ENCODE assay signal across 9 cellular contexts in the genomic region with DNA sequence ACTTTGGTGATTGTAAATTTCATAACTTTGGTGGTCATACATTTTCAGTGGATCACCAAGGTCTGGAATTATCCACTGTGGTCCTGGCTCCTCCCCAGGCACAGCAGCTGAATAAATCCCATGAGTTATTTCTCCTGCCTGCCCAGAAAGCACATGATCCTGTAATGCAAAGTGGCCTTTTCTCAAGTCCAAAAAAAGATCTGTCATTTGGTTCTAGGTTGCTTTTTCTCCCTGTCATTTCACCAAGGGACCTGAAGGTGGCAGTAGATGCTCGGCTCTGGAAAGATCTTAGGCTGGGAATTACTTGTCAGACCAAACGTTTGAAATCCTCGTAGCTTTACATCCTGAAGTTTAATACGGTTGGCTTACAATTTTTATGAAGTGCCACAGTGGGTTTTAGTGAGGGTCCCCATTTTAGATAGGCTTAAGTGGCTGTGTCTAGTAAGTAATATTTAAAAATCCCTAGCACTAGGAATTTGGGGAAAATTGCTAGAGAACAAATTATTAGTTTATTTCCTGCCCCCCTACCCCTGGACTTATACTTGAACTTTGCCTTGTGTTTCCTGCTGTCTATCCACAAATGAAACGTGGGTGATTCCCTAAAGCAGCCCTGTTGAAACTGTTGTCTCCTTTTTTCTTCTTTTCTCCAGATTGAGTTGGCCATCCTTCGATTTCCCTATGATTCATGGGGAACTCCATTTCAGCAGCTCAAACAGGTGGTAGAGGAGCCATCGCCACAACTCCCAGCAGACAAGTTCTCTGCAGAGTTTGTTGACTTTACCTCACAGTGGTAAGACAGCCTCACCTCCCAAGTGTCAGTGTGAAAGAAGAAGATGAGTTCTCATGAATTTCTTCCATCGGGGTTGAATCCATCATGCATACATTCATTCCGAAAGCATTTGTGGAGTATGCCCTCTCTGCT.
DNase-seq lines count a peak whose midpoint lies in the region; ATAC-seq and TF ChIP-seq lines count a peak whose summit lies in the region.
"Had no signal": no experiment of that assay in that cellular context is flagged by ENCODE, and none has a peak within 500 bp of the region (broad histone marks: within the 10 kb centered on the region; RNA-seq: fewer than 3 reads in every experiment).

No MANE protein-coding gene starts in this region.

- H3K9me3 Mint-ChIP-seq in naive B cell, result peaks cover 0 to 4% (median 0%) of the 10 kb centered on the region in 7 donors

- intact Hi-C loops in esophagus squamous epithelium (cut with DNase I), result no loop called here

- H3K4me3 ChIP-seq in KMS-11 (IDR thresholded peaks at IDR 0.05; ENCODE audit: insufficient read depth, low read depth, low read length) (no peak overlapping the region), esophagus squamous epithelium (no peak overlapping the region)

- WGBS in esophagus squamous epithelium, 2 donors, result 25 to 32% methylated on average over 9 of the region's 9 CpGs

- H3K27me3 Mint-ChIP-seq in naive B cell, result peaks cover 0 to 8% (median 8%) of the 10 kb centered on the region in 3 donors

- H3K4me2 ChIP-seq in KMS-11, result no peak overlapping the region

- H3K9me3 ChIP-seq in esophagus squamous epithelium, result no peaks in the 10 kb centered on the region

- DNase-seq in Daoy (ENCODE audit: low read depth) (peak; percentile 53), RPMI8226 (peak; percentile 37), esophagus squamous epithelium (lab: John Stamatoyannopoulos, UW) (no peak), naive B cell (peak; percentile 9)
- no peak for DNase-seq in activated CD8-positive, alpha-beta memory T cell treated with anti-CD3 and anti-CD28 coated beads, Interleukin-2, amount 50 U/mL, for 48 hours

- H2AFZ ChIP-seq in KMS-11 (ENCODE audit: low read depth), result no peak overlapping the region

- H3K36me3 Mint-ChIP-seq in naive B cell, result peaks cover 21 to 29% of the 10 kb centered on the region in 2 donors

- H4K20me1 ChIP-seq in KMS-11 (ENCODE audit: insufficient read depth), result no peaks in the 10 kb centered on the region

- no peaks in the 10 kb centered on the region for H3K4me1 ChIP-seq in KMS-11 (ENCODE audit: low read depth, poor library complexity, severe bottlenecking)
- H3K4me1 ChIP-seq in esophagus squamous epithelium, result peaks cover 0 to 7% (median 0%) of the 10 kb centered on the region in 3 donors

- no peaks in the 10 kb centered on the region for H3K79me2 ChIP-seq in KMS-11 (ENCODE audit: insufficient read depth, low read depth)

- peaks cover 6 to 20% (median 6%) of the 10 kb centered on the region in 3 donors for H3K4me1 Mint-ChIP-seq in naive B cell

- ATAC-seq in naive B cell (ENCODE audit: low read depth in 2 of 2) (no peak), HG02938 (IDR thresholded peaks at IDR 0.05; ENCODE audit: unreplicated experiment) (no peak)

- H3K4me3 Mint-ChIP-seq in naive B cell, result no peak overlapping the region

- no peaks in the 10 kb centered on the region for H3K36me3 ChIP-seq in KMS-11 (ENCODE audit: insufficient read depth)
- peaks cover 0 to 37% (median 0%) of the 10 kb centered on the region in 3 donors for H3K36me3 ChIP-seq in esophagus squamous epithelium

- H3K27ac Mint-ChIP-seq in naive B cell, result no peak overlapping the region

- TF ChIP-seq POLR2A in esophagus squamous epithelium (IDR thresholded peaks at IDR 0.05), result no peak

- H3K9ac ChIP-seq in KMS-11, result no peak overlapping the region

- TF ChIP-seq CTCF in 22Rv1 (IDR thresholded peaks at IDR 0.05) (peak; percentile 93), KMS-11 (conservative IDR thresholded peaks at IDR 0.05; ENCODE audit: low read depth, low read length) (peak; percentile 91), esophagus squamous epithelium (IDR thresholded peaks at IDR 0.05) (peak; percentile 59 to 91 (median 80))

- H3K27ac ChIP-seq in 22Rv1, result no peak overlapping the region
- no peak overlapping the region for H3K27ac ChIP-seq in KMS-11
- no peak overlapping the region for H3K27ac ChIP-seq in esophagus squamous epithelium
- H3K27ac ChIP-seq: epithelial cell of prostate had no signal

- H3K27me3 ChIP-seq in KMS-11 (ENCODE audit: insufficient read depth, low read depth) (no peaks in the 10 kb centered on the region), esophagus squamous epithelium (no peaks in the 10 kb centered on the region)

Comparison
In these comparisons a context has a peak if more than half of its experiments do, and no peak if none do; other contexts are left out.
1. DNase-seq: peak in Daoy (single experiment), RPMI8226 (single experiment) and naive B cell (single experiment); none in esophagus squamous epithelium (single experiment) and activated CD8-positive, alpha-beta memory T cell treated with anti-CD3 and anti-CD28 coated beads, Interleukin-2, amount 50 U/mL, for 48 hours (single experiment).
2. Peak in every context shown above with its lines, with median percentiles within 50 percentile points of each other: CTCF ChIP-seq.